Comparison of ENCODE assay signal across 24 cellular contexts in the genomic region with DNA sequence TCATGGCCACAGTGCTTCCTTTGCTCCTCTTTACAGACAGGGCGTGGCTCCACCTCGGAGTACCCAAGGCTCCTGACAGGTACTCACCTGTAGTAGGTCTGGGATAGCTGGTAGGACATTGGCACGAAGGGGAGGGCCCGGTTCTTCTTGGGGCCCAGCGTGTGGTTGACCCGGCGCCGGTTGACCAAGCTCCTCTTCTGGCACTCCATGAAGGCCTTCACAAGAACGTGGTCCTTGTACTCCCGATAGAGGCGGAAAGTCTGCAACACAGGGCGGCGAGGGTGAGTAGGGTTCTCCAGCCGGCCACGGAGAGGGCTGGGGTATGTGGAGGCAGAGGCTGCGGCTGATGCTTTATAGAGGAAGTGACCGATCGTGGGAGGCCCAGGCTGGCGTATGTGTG.
DNase-seq lines count a peak whose midpoint lies in the region; ATAC-seq, FAIRE-seq and TF ChIP-seq lines count a peak whose summit lies in the region.
"Had no signal": no experiment of that assay in that cellular context is flagged by ENCODE, and none has a peak within 500 bp of the region (broad histone marks: within the 10 kb centered on the region; RNA-seq: fewer than 3 reads in every experiment).

No MANE protein-coding gene starts in this region.

- no peak overlapping the region for H3K4me2 ChIP-seq in osteoblast (ENCODE audit: insufficient read depth, low read length)
- H3K4me2 ChIP-seq: A549, GM23338, PC-9, SK-N-SH had no signal

- H4K20me1 ChIP-seq in osteoblast (ENCODE audit: insufficient read depth, low read length), result no peaks in the 10 kb centered on the region

- H3K27me3 ChIP-seq in ACC112 (ENCODE audit: insufficient read depth, low read length) (no peaks in the 10 kb centered on the region), osteoblast (ENCODE audit: insufficient read depth, low read length) (no peaks in the 10 kb centered on the region)
- H3K27me3 ChIP-seq: BE2C had no signal

- no peak for TF ChIP-seq CTCF in kidney (IDR thresholded peaks at IDR 0.05; ENCODE audit: borderline replicate concordance, extremely low read depth, insufficient read depth)
- no peak for TF ChIP-seq CTCF in osteoblast (IDR thresholded peaks at IDR 0.05; ENCODE audit: extremely low read depth, low read depth, low read length)

- H3K4me3 ChIP-seq in ACC112 (ENCODE audit: low read depth, low read length), result no peak overlapping the region
- no peak overlapping the region for H3K4me3 ChIP-seq in kidney (ENCODE audit: low read length in 2 of 2)
- no peak overlapping the region for H3K4me3 ChIP-seq in osteoblast (ENCODE audit: insufficient read depth, low read length)
- H3K4me3 ChIP-seq: A549, GM23338, HAP-1, PC-9 had no signal

- ATAC-seq in HG03025 (IDR thresholded peaks at IDR 0.05; ENCODE audit: low FRiP score, unreplicated experiment) (no peak), HG03354 (IDR thresholded peaks at IDR 0.05; ENCODE audit: poor library complexity, severe bottlenecking, unreplicated experiment) (no peak), HG03135 (IDR thresholded peaks at IDR 0.05; ENCODE audit: unreplicated experiment) (no peak)
- ATAC-seq: GM23338 had no signal

- no peaks in the 10 kb centered on the region for H3K79me2 ChIP-seq in ACC112 (ENCODE audit: control insufficient read depth, insufficient read depth, low read length, unreplicated experiment)
- no peaks in the 10 kb centered on the region for H3K79me2 ChIP-seq in osteoblast (ENCODE audit: insufficient read depth, low read length)

- H2AFZ ChIP-seq in ACC112 (ENCODE audit: low read length, unreplicated experiment), result no peak overlapping the region
- no peak overlapping the region for H2AFZ ChIP-seq in osteoblast (ENCODE audit: low read length)
- H2AFZ ChIP-seq: GM23338, PC-9 had no signal

- intact Hi-C loops in kidney (cut with DNase I), result no loop called here

- no peak for FAIRE-seq in kidney (lab: Jason Lieb, UNC)
- FAIRE-seq: A549, G401.6, GM12892 had no signal

- no peak overlapping the region for H3K9ac ChIP-seq in kidney (ENCODE audit: low read length in 2 of 2)
- H3K9ac ChIP-seq: SK-N-SH had no signal

- peaks cover 57% of the 10 kb centered on the region for H3K4me1 ChIP-seq in ACC112 (ENCODE audit: control insufficient read depth, insufficient read depth, low read length, unreplicated experiment)
- peaks cover 0 to 6% of the 10 kb centered on the region in 2 donors for H3K4me1 ChIP-seq in kidney (ENCODE audit: control insufficient read depth in 1 of 2, insufficient read depth in 1 of 2, low read depth in 1 of 2, low read length in 2 of 2)
- H3K4me1 ChIP-seq in osteoblast (ENCODE audit: insufficient read depth, low read length), result peaks cover 28% of the 10 kb centered on the region
- H3K4me1 ChIP-seq: A549, BE2C, HAP-1 had no signal

- H3K36me3 ChIP-seq in ACC112 (ENCODE audit: insufficient read depth, low read length) (peaks cover 32% of the 10 kb centered on the region), kidney (ENCODE audit: control insufficient read depth in 1 of 2, insufficient read depth in 2 of 2, low read length in 2 of 2) (peaks cover 54 to 79% of the 10 kb centered on the region in 2 donors), osteoblast (ENCODE audit: insufficient read depth, low read length) (peaks cover 79% of the 10 kb centered on the region)

- DNase-seq in MV-4-11 (lab: John Stamatoyannopoulos, UW) (peak; percentile 11), kidney (peak; percentile 61), osteoblast (ENCODE audit: insufficient read length, low spot score, missing footprints) (peak; percentile 35), T-helper 2 cell (no peak)
- DNase-seq: BE2C, COR-L47, DMS153, NCI-H1417, NCI-H187, NCI-H446 treated with DMSO at 0.1 percent for 48 hours, NCI-H526 treated with DMSO at 0.1 percent for 48 hours, PC-9, RPMI8226, SIG-M5, SK-N-SH had no signal

- H3K27ac ChIP-seq in ACC112 (ENCODE audit: low read depth, low read length) (peak overlapping the region; percentile 71; the same call in 1 of the 2 replicates), kidney (ENCODE audit: low read depth in 2 of 2, low read length in 2 of 2) (no peak overlapping the region), osteoblast (ENCODE audit: low read depth, low read length) (peak overlapping the region; percentile 61)
- H3K27ac ChIP-seq: A549, PC-9 had no signal

- H3K9me3 ChIP-seq in kidney (ENCODE audit: control insufficient read depth in 1 of 2, low read length in 2 of 2) (no peaks in the 10 kb centered on the region), osteoblast (ENCODE audit: low read depth, low read length) (no peaks in the 10 kb centered on the region)
- H3K9me3 ChIP-seq: A549, BE2C, HAP-1, SK-N-SH had no signal

Comparison
In these comparisons a context has a peak if more than half of its experiments do, and no peak if none do; other contexts are left out.
1. H3K27ac ChIP-seq: peak in ACC112 (single experiment) and osteoblast (single experiment); none in kidney (0 of 2).
2. DNase-seq: peak in MV-4-11 (single experiment), kidney (single experiment) and osteoblast (single experiment); none in T-helper 2 cell (0 of 5).